8 cellular contexts compared by ENCODE assay signal in the genomic region with DNA sequence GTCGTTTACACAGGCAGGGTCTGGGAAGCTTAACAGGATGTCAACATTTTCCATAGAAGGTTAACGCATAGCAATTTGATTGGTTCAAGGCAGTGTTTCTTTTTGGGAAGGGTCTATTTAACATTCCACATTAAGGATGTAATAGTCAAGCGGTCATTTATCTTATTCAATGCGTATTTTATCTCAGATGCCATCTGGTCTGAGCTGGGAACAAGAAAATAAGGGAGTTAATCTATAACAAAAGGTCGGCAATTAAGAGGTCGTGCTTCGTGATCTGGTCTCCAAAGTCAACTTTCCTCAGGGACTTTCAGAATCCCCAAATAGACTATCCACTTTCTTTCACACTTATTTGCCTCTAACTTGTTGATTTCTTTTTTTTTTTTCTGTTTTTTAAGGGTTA. TPM values are rescaled to one million over a fixed set of nuclear protein-coding genes. Genes with fewer than 3 reads are reported as not detected.
DNase-seq lines count a peak whose midpoint lies in the region; ATAC-seq and TF ChIP-seq lines count a peak whose summit lies in the region.

No MANE protein-coding gene starts in this region.

- H3K4me1 ChIP-seq in ACC112 (ENCODE audit: control insufficient read depth, insufficient read depth, low read length, unreplicated experiment), result peaks cover 7% of the 10 kb centered on the region
- peaks cover 3% of the 10 kb centered on the region for H3K4me1 ChIP-seq in IMR-90 (ENCODE audit: control insufficient read depth, insufficient read depth, low read length)
- peaks cover 12% of the 10 kb centered on the region for H3K4me1 ChIP-seq in mammary epithelial cell (ENCODE audit: insufficient read depth, low read length)
- H3K4me1 ChIP-seq in mucosa of rectum (ENCODE audit: control insufficient read depth in 2 of 2, insufficient read depth in 2 of 2, low read length in 2 of 2), result peaks cover 9 to 26% of the 10 kb centered on the region in 2 donors

- H3K4me2 ChIP-seq in IMR-90 (ENCODE audit: low read depth, low read length), result peak overlapping the region; percentile 57
- H3K4me2 ChIP-seq in mammary epithelial cell (ENCODE audit: insufficient read depth, low read depth, low read length), result peak overlapping the region; percentile 93

- H2AK5ac ChIP-seq in IMR-90 (ENCODE audit: low read depth, low read length), result no peak overlapping the region

- H3K4ac ChIP-seq in IMR-90 (ENCODE audit: low read depth, low read length), result peak overlapping the region; percentile 94; the same call in 1 of the 2 replicates

- BruUV-seq in IMR-90 (replicated peaks; lab: Mats Ljungman, UMichigan), result no TSS peak
- BruUV-seq in mammary epithelial cell (replicated peaks; lab: Mats Ljungman, UMichigan), result no TSS peak

- no peak for DNase-seq in IMR-90
- no peak for DNase-seq in mammary epithelial cell
- DNase-seq in SHP77 (lab: John Stamatoyannopoulos, UW), result no peak
- no peak for DNase-seq in GM19240 (ENCODE audit: insufficient read length, low spot score)
- DNase-seq in NCI-H345 treated with DMSO at 0.1 percent for 48 hours (lab: John Stamatoyannopoulos, UW; ENCODE audit: unreplicated experiment), result no peak

- H3K79me2 ChIP-seq in ACC112 (ENCODE audit: control insufficient read depth, insufficient read depth, low read length, unreplicated experiment) (peaks cover 14% of the 10 kb centered on the region), mammary epithelial cell (ENCODE audit: insufficient read depth, low read length) (peaks cover 39% of the 10 kb centered on the region)

- dilution Hi-C loops in IMR-90 (cut with HindIII; ENCODE audit: low sequenced_read_pairs, unreplicated experiment), result no loop called here
- dilution Hi-C loops in mammary epithelial cell (cut with HindIII; ENCODE audit: low sequenced_read_pairs), result no loop called here

- peaks cover 18 to 25% of the 10 kb centered on the region in 2 experiments for H3K79me1 ChIP-seq in IMR-90 (ENCODE audit: low read depth in 1 of 2, low read length in 2 of 2)

- H3K14ac ChIP-seq in IMR-90 (replicated peaks; ENCODE audit: low read depth, low read length), result peak overlapping the region; percentile 96

- H3K36me3 ChIP-seq in ACC112 (ENCODE audit: insufficient read depth, low read length) (no peaks in the 10 kb centered on the region), IMR-90 (ENCODE audit: control insufficient read depth, insufficient read depth, low read length) (0 out of 2 replicates have a peak, but pooled peaks cover 2% of the 10 kb centered on the region), mammary epithelial cell (ENCODE audit: insufficient read depth, low read length) (no peaks in the 10 kb centered on the region), mucosa of rectum (ENCODE audit: control insufficient read depth in 2 of 2, insufficient read depth in 2 of 2, low read length in 2 of 2) (peaks cover 9 to 11% of the 10 kb centered on the region in 2 donors)

- WGBS in IMR-90 (ENCODE audit: extremely low coverage in 2 of 2, insufficient read length in 1 of 2), 2 experiments, result no CpG with 5 or more reads among the region's 7 CpGs
- 53% methylated on average over 7 of the region's 7 CpGs for WGBS in mammary epithelial cell (ENCODE audit: low coverage, missing lambda C conversion rate)

- H4K5ac ChIP-seq in IMR-90 (ENCODE audit: low read depth, low read length), result peak overlapping the region; percentile 95

- H3K18ac ChIP-seq in IMR-90 (ENCODE audit: low read depth, low read length), result peak overlapping the region; percentile 44; the same call in 1 of the 2 replicates

- H2AFZ ChIP-seq in ACC112 (ENCODE audit: low read length, unreplicated experiment) (peak overlapping the region; percentile 88), IMR-90 (replicated peaks; ENCODE audit: low read length, poor library complexity) (peak overlapping the region; percentile 98), mammary epithelial cell (ENCODE audit: low read depth, low read length) (peak overlapping the region; percentile 98)

- H4K8ac ChIP-seq in IMR-90 (ENCODE audit: low read depth in 2 of 2, low read length in 2 of 2), result peak overlapping the region; percentile 67 to 78; a peak in 3 of 4 replicates

- H3K27me3 ChIP-seq in ACC112 (ENCODE audit: insufficient read depth, low read length) (no peaks in the 10 kb centered on the region), IMR-90 (ENCODE audit: control insufficient read depth, insufficient read depth, low read length) (no peaks in the 10 kb centered on the region), mammary epithelial cell (ENCODE audit: insufficient read depth, low read length) (no peaks in the 10 kb centered on the region), mucosa of rectum (ENCODE audit: control insufficient read depth in 2 of 2, insufficient read depth in 2 of 2, low read length in 2 of 2) (no peaks in the 10 kb centered on the region)

- H4K91ac ChIP-seq in IMR-90 (ENCODE audit: insufficient read depth, low read depth, low read length), result no peak overlapping the region

- no peak overlapping the region for H2BK15ac ChIP-seq in IMR-90 (ENCODE audit: low read depth, low read length)

- H2BK20ac ChIP-seq in IMR-90 (ENCODE audit: low read depth, low read length), result no peak overlapping the region

- H3K4me3 ChIP-seq in ACC112 (ENCODE audit: low read depth, low read length) (peak overlapping the region; percentile 95), IMR-90 (ENCODE audit: insufficient read depth, low read depth, low read length) (peak overlapping the region; percentile 61), mammary epithelial cell (replicated peaks in 1 of 3; ENCODE audit: insufficient read depth in 1 of 3, low read depth in 2 of 3, low read length in 3 of 3) (peak overlapping the region; percentile 74 to 84 (median 77)), mucosa of rectum (ENCODE audit: low read length in 2 of 2) (peak overlapping the region; percentile 85 to 95)

- ATAC-seq in IMR-90 (ENCODE audit: low read depth) (no peak), HG03565 (IDR thresholded peaks at IDR 0.05; ENCODE audit: unreplicated experiment) (no peak)

- peak overlapping the region; percentile 59 for H2BK5ac ChIP-seq in IMR-90 (ENCODE audit: low read depth, low read length, poor library complexity, severe bottlenecking)

- no peak overlapping the region for H2AK9ac ChIP-seq in IMR-90 (replicated peaks; ENCODE audit: low read depth, low read length, poor library complexity)

- intact Hi-C loops in IMR-90 (cut with micrococcal nuclease) (loop anchor here (2.0 to 5.0 kb wide), 2 partner anchors 230 to 349 kb away; partner anchors contain the start of gene AMN1), mammary epithelial cell (cut with micrococcal nuclease) (loop anchor here (5.0 kb wide), 3 partner anchors 149 to 354 kb away; partner anchors contain the start of gene BICD1)

- H3K27ac ChIP-seq in ACC112 (ENCODE audit: low read depth, low read length), result no peak overlapping the region
- no peak overlapping the region for H3K27ac ChIP-seq in IMR-90 (ENCODE audit: insufficient read depth, low read length)
- no peak overlapping the region for H3K27ac ChIP-seq in mammary epithelial cell (ENCODE audit: insufficient read depth, low read depth, low read length)
- peak overlapping the region; percentile 89 to 92 for H3K27ac ChIP-seq in mucosa of rectum (ENCODE audit: low read depth in 2 of 2, low read length in 2 of 2)

- TF ChIP-seq CTCF in IMR-90 (conservative IDR thresholded peaks at IDR 0.05; ENCODE audit: low read depth, low read length) (no peak), mammary epithelial cell (conservative IDR thresholded peaks at IDR 0.05 in 1 of 2, IDR thresholded peaks at IDR 0.05 in 1 of 2; ENCODE audit: extremely low read depth in 1 of 2, insufficient read depth in 1 of 2, low read depth in 1 of 2, low read length in 2 of 2) (no peak)

- no peak for TF ChIP-seq POLR2A in IMR-90 (IDR thresholded peaks at IDR 0.05; ENCODE audit: low read depth, low read length)

- H4K20me1 ChIP-seq in IMR-90 (ENCODE audit: insufficient read depth, low read length) (no peaks in the 10 kb centered on the region), mammary epithelial cell (ENCODE audit: insufficient read depth, low read length) (no peaks in the 10 kb centered on the region)

- no peaks in the 10 kb centered on the region for H3K9me3 ChIP-seq in IMR-90 (ENCODE audit: control insufficient read depth, insufficient read depth, low read length)
- no peaks in the 10 kb centered on the region for H3K9me3 ChIP-seq in mammary epithelial cell (replicated peaks; ENCODE audit: insufficient read depth, low read length)
- H3K9me3 ChIP-seq in mucosa of rectum (ENCODE audit: control insufficient read depth in 2 of 2, low read length in 2 of 2), result no peaks in the 10 kb centered on the region

- POLR2A ChIA-PET in IMR-90 (lab: Charles Lee; ENCODE audit: unreplicated experiment), result interaction anchor here (1.0 kb wide), 1 partner anchor 62 kb away, joined by 3 read pairs; no protein-coding TSS in a partner anchor

- no peak for TF ChIP-seq RAD21 in IMR-90 (IDR thresholded peaks at IDR 0.05; ENCODE audit: low read length)

- no peak overlapping the region for H2BK120ac ChIP-seq in IMR-90 (ENCODE audit: low read depth, low read length)

- CTCF ChIA-PET in IMR-90 (lab: Yijun Ruan, JAX), result interaction anchor here (0.6 kb wide), 1 partner anchor 302 kb away, joined by 3 read pairs; no protein-coding TSS in a partner anchor
- CTCF ChIA-PET in mammary epithelial cell (lab: Charles Lee; ENCODE audit: low non-redundant PET), result no interaction called here

- H3K56ac ChIP-seq in IMR-90 (ENCODE audit: extremely low read depth, insufficient read depth, low read length), result peak overlapping the region; percentile 75; the same call in 1 of the 2 replicates

- H3K9ac ChIP-seq in IMR-90 (ENCODE audit: low read depth, low read length) (peak overlapping the region; percentile 68), mammary epithelial cell (ENCODE audit: insufficient read depth, low read length) (peak overlapping the region; percentile 83), mucosa of rectum (ENCODE audit: low read depth in 1 of 2, low read length in 2 of 2) (peak overlapping the region; percentile 72 to 86)

- no peaks in the 10 kb centered on the region for H3K9me1 ChIP-seq in IMR-90 (ENCODE audit: insufficient read depth, low read length)

- H3K23ac ChIP-seq in IMR-90 (ENCODE audit: low read depth, low read length), result no peak overlapping the region

- in situ Hi-C loops in IMR-90 (cut with MboI; ENCODE audit: low sequenced_read_pairs) (loop anchor here (25.0 kb wide), 1 partner anchor 271 kb away; no protein-coding TSS in a partner anchor), mammary epithelial cell (cut with MboI; ENCODE audit: low sequenced_read_pairs in 2 of 2) (loop anchor here in 1 of 2 donors (25.0 kb wide), 1 partner anchor 296 kb away; the partner anchor contains the start of gene ETFBKMT)

TF ChIP-seq in IMR-90, 13 proteins besides CTCF, POLR2A, EP300 and RAD21 (continues in another document):
- TF ChIP-seq BHLHE40 (IDR thresholded peaks at IDR 0.05; ENCODE audit: low read depth, low read length) (no peak), NFE2L2 (IDR thresholded peaks at IDR 0.05; ENCODE audit: low read depth, low read length) (no peak), RCOR1 (IDR thresholded peaks at IDR 0.05; ENCODE audit: insufficient replicate concordance, low read length) (no peak)

RNA-seq across cellular contexts. Expression of gene RESF1, which starts 0.6 kb away (rescaled TPM):
- total RNA-seq in IMR-90 (2012; rRNA removed) (7.3 and 10.3 TPM in 2 replicates), mammary epithelial cell (10 to 100 TPM; 21.0 to 21.3 TPM)
- polyA plus RNA-seq in IMR-90 (2012; rRNA removed) (4.7 and 5.0 TPM in 2 replicates), mammary epithelial cell (10.9 TPM)
- 1.1 and 1.8 TPM in 2 replicates for polyA plus RNA-seq in IMR-90 (2012; cell fraction: cytosol; rRNA removed)
- 1.0 and 5.9 TPM in 2 replicates for polyA plus RNA-seq in IMR-90 (2012; cell fraction: nucleus; rRNA removed; ENCODE audit: low replicate concordance)
- polyA minus RNA-seq in mammary epithelial cell, result 13.7 TPM

Comparison
In these comparisons a context has a peak if more than half of its experiments do, and no peak if none do; other contexts are left out.
1. H3K27ac ChIP-seq: peak in mucosa of rectum (2 of 2); none in ACC112 (single experiment), IMR-90 (single experiment) and mammary epithelial cell (single experiment).
2. Peak in every context shown above with its lines, with median percentiles within 50 percentile points of each other: H2AFZ ChIP-seq, H3K4me3 ChIP-seq and H3K9ac ChIP-seq.